Comparison of ENCODE assay signal across 1 cellular context in genomic region chr7:99325597-99326407, GRCh38.
TF ChIP-seq lines count a peak whose summit lies in the region.

Gene ARPC1A (plus strand): TSS chr7:99325898. CDS start chr7:99333354, 7,456 bp downstream.

TF ChIP-seq in GM12878, 131 proteins besides CTCF, POLR2A, EP300 and RAD21 (continued from another document and continues in another):
- TF ChIP-seq CUX1 (IDR thresholded peaks at IDR 0.05; ENCODE audit: insufficient replicate concordance, low read depth, low read length) (no peak), HDAC6 (IDR thresholded peaks at IDR 0.05; ENCODE audit: unreplicated experiment) (no peak), HCFC1 (IDR thresholded peaks at IDR 0.05; ENCODE audit: low read length) (peak; percentile 59), MAX (IDR thresholded peaks at IDR 0.05; ENCODE audit: low read depth, low read length) (no peak), ESRRA (IDR thresholded peaks at IDR 0.05; ENCODE audit: low read length) (no peak), RFX5 (IDR thresholded peaks at IDR 0.05; ENCODE audit: low read depth, low read length) (no peak), HDGF (IDR thresholded peaks at IDR 0.05) (no peak), POLR2AphosphoS5 (IDR thresholded peaks at IDR 0.05; ENCODE audit: low read length) (peak; percentile 97), MEF2A (IDR thresholded peaks at IDR 0.05; ENCODE audit: insufficient read depth, low read depth, low read length) (no peak), ELK1 (IDR thresholded peaks at IDR 0.05; ENCODE audit: low read depth, low read length) (no peak; the same call in 1 of the 2 replicates), PAX8 (IDR thresholded peaks at IDR 0.05) (no peak), NFXL1 (IDR thresholded peaks at IDR 0.05; ENCODE audit: borderline replicate concordance) (no peak), EGR1 (IDR thresholded peaks at IDR 0.05; ENCODE audit: borderline replicate concordance in 1 of 2, low read depth in 2 of 2, low read length in 2 of 2) (peak in 1 of 2 experiments; percentile 34; a peak in 1 of 3 replicates), MYB (IDR thresholded peaks at IDR 0.05; ENCODE audit: borderline replicate concordance, low read depth, low read length) (no peak), USF1 (IDR thresholded peaks at IDR 0.05; ENCODE audit: borderline replicate concordance, extremely low read length, insufficient read depth, low read depth, low read length) (no peak), TAF1 (IDR thresholded peaks at IDR 0.05; ENCODE audit: borderline replicate concordance, low read depth, low read length) (peak; percentile 89), WRNIP1 (IDR thresholded peaks at IDR 0.05; ENCODE audit: borderline replicate concordance, low read depth, low read length) (no peak), ZNF687 (IDR thresholded peaks at IDR 0.05) (peak; percentile 70), DPF2 (IDR thresholded peaks at IDR 0.05) (peak; percentile 60), ZNF274 (IDR thresholded peaks at IDR 0.05; ENCODE audit: insufficient read depth, insufficient read length) (no peak), PML (IDR thresholded peaks at IDR 0.05; ENCODE audit: low read length) (peak; percentile 94), ZNF384 (IDR thresholded peaks at IDR 0.05; ENCODE audit: borderline replicate concordance, low read depth, low read length) (no peak), CREM (IDR thresholded peaks at IDR 0.05; ENCODE audit: low read depth) (peak; percentile 70; the same call in 1 of the 2 replicates), JUND (IDR thresholded peaks at IDR 0.05; ENCODE audit: low read depth, low read length) (no peak), ASH2L (IDR thresholded peaks at IDR 0.05; ENCODE audit: borderline replicate concordance, low read depth) (no peak; the same call in 1 of the 2 replicates), SIN3A (IDR thresholded peaks at IDR 0.05; ENCODE audit: low read depth, low read length) (no peak), ZBTB33 (IDR thresholded peaks at IDR 0.05) (no peak), PRDM15 (CRISPR knock-in tag; IDR thresholded peaks at IDR 0.05) (no peak), BMI1 (IDR thresholded peaks at IDR 0.05; ENCODE audit: borderline replicate concordance) (no peak), TARDBP (IDR thresholded peaks at IDR 0.05; ENCODE audit: borderline replicate concordance) (no peak), MEF2B (IDR thresholded peaks at IDR 0.05; ENCODE audit: partially characterized antibody, poor library complexity, severe bottlenecking) (peak; percentile 26), CREB1 (IDR thresholded peaks at IDR 0.05; ENCODE audit: low read depth) (peak; percentile 69; the same call in 1 of the 2 replicates), IRF5 (IDR thresholded peaks at IDR 0.05; ENCODE audit: borderline replicate concordance) (no peak), NFIC (IDR thresholded peaks at IDR 0.05; ENCODE audit: low read depth, low read length) (no peak), POU2F2 (IDR thresholded peaks at IDR 0.05; ENCODE audit: borderline replicate concordance, low read depth, low read length) (peak; percentile 78; the same call in 2 of the 3 replicates), TCF12 (IDR thresholded peaks at IDR 0.05; ENCODE audit: low read depth, low read length) (0 out of 2 replicates have a peak, but pooled peaks have one; percentile 7), HDAC2 (IDR thresholded peaks at IDR 0.05) (no peak), SRF (IDR thresholded peaks at IDR 0.05; ENCODE audit: low read depth in 2 of 2, low read length in 2 of 2) (no peak), SREBF1 (IDR thresholded peaks at IDR 0.05; ENCODE audit: low read length) (no peak), BRCA1 (IDR thresholded peaks at IDR 0.05; ENCODE audit: low read depth, low read length) (no peak), ZNF217 (IDR thresholded peaks at IDR 0.05) (no peak), MYC (IDR thresholded peaks at IDR 0.05; ENCODE audit: insufficient read depth, insufficient read length, insufficient replicate concordance, low read length, severe bottlenecking) (peak; percentile 89), KDM1A (IDR thresholded peaks at IDR 0.05; ENCODE audit: borderline replicate concordance) (no peak), ZBED1 (IDR thresholded peaks at IDR 0.05; ENCODE audit: borderline replicate concordance) (no peak), PAX5 (IDR thresholded peaks at IDR 0.05; ENCODE audit: borderline replicate concordance, low read depth, low read length) (no peak; the same call in 1 of the 2 replicates)
